17 cellular contexts compared by ENCODE assay signal in genomic region chr1:26119892-26120608, GRCh38. TPM values are rescaled to one million over a fixed set of nuclear protein-coding genes. Genes with fewer than 3 reads are reported as not detected.
DNase-seq lines count a peak whose midpoint lies in the region; ATAC-seq and TF ChIP-seq lines count a peak whose summit lies in the region.
"Had no signal": no experiment of that assay in that cellular context is flagged by ENCODE, and none has a peak within 500 bp of the region (broad histone marks: within the 10 kb centered on the region; RNA-seq: fewer than 3 reads in every experiment).

No MANE protein-coding gene starts in this region.

- peaks cover 42% of the 10 kb centered on the region for H3K4me1 Mint-ChIP-seq in T-helper 1 cell treated with Interleukin-12 subunit alpha and Interleukin-12 subunit beta and Interleukin-4 antibody, amounts not matched to agents 30 μg/mL and 1 μg/mL, for 36 hours (ENCODE audit: low read depth)
- no peaks in the 10 kb centered on the region for H3K4me1 Mint-ChIP-seq in osteocyte (ENCODE audit: unreplicated experiment)
- peaks cover 6% of the 10 kb centered on the region for H3K4me1 Mint-ChIP-seq in mesothelial cell of epicardium

- H3K4me3 Mint-ChIP-seq in T-helper 1 cell treated with Interleukin-12 subunit alpha and Interleukin-12 subunit beta and Interleukin-4 antibody, amounts not matched to agents 30 μg/mL and 1 μg/mL, for 36 hours = peak overlapping the region; percentile 15
- H3K4me3 Mint-ChIP-seq in osteocyte (ENCODE audit: unreplicated experiment) (no peak overlapping the region), mesothelial cell of epicardium (no peak overlapping the region)
- H3K4me3 Mint-ChIP-seq: brain had no signal

- ATAC-seq in GM21423 (IDR thresholded peaks at IDR 0.05; ENCODE audit: unreplicated experiment) = peak; percentile 57
- ATAC-seq in HG03108 (IDR thresholded peaks at IDR 0.05; ENCODE audit: unreplicated experiment) = no peak
- ATAC-seq in HG03175 (IDR thresholded peaks at IDR 0.05; ENCODE audit: unreplicated experiment) = no peak

- H3K36me3 Mint-ChIP-seq in T-helper 1 cell treated with Interleukin-12 subunit alpha and Interleukin-12 subunit beta and Interleukin-4 antibody, amounts not matched to agents 30 μg/mL and 1 μg/mL, for 36 hours (ENCODE audit: low read depth) = peaks cover 31% of the 10 kb centered on the region
- peaks cover 27% of the 10 kb centered on the region for H3K36me3 Mint-ChIP-seq in osteocyte (ENCODE audit: unreplicated experiment)
- H3K36me3 Mint-ChIP-seq in mesothelial cell of epicardium = peaks cover 17% of the 10 kb centered on the region

- H3K27ac ChIP-seq in VCaP = peak overlapping the region; percentile 73; the same call in 1 of the 2 replicates
- H3K27ac ChIP-seq: RWPE1 had no signal

- no peak for TF ChIP-seq CTCF in VCaP (conservative IDR thresholded peaks at IDR 0.05)
- no peak for TF ChIP-seq CTCF in osteocyte (IDR thresholded peaks at IDR 0.05)
- no peak for TF ChIP-seq CTCF in mesothelial cell of epicardium (IDR thresholded peaks at IDR 0.05; ENCODE audit: unreplicated experiment)

- no peak for DNase-seq in T-helper 1 cell
- DNase-seq in osteocyte (ENCODE audit: extremely low spot score, unreplicated experiment) = peak; percentile 3
- DNase-seq in mesothelial cell of epicardium (ENCODE audit: low spot score in 2 of 2, unreplicated experiment in 2 of 2) = no peak
- DNase-seq: effector CD8-positive, alpha-beta T cell; mammary epithelial cell; nucleus accumbens; stimulated activated CD4-positive, alpha-beta T cell treated with anti-CD3 and anti-CD28 coated beads, Interleukin-12 subunit alpha, Interleukin-12 subunit beta, amount 100 ng/mL, for 4 hours had no signal

- H3K27me3 Mint-ChIP-seq in T-helper 1 cell treated with Interleukin-12 subunit alpha and Interleukin-12 subunit beta and Interleukin-4 antibody, amounts not matched to agents 30 μg/mL and 1 μg/mL, for 36 hours (ENCODE audit: low read depth) = no peaks in the 10 kb centered on the region
- H3K27me3 Mint-ChIP-seq in osteocyte (ENCODE audit: unreplicated experiment) (no peaks in the 10 kb centered on the region), mesothelial cell of epicardium (ENCODE audit: low read depth) (no peaks in the 10 kb centered on the region)
- H3K27me3 Mint-ChIP-seq: brain had no signal

- H3K27ac Mint-ChIP-seq in T-helper 1 cell treated with Interleukin-12 subunit alpha and Interleukin-12 subunit beta and Interleukin-4 antibody, amounts not matched to agents 30 μg/mL and 1 μg/mL, for 36 hours = peak overlapping the region; percentile 72
- H3K27ac Mint-ChIP-seq in osteocyte (ENCODE audit: unreplicated experiment) (no peak overlapping the region), mesothelial cell of epicardium (no peak overlapping the region)

- no peaks in the 10 kb centered on the region for H3K9me3 Mint-ChIP-seq in T-helper 1 cell treated with Interleukin-12 subunit alpha and Interleukin-12 subunit beta and Interleukin-4 antibody, amounts not matched to agents 30 μg/mL and 1 μg/mL, for 36 hours
- no peaks in the 10 kb centered on the region for H3K9me3 Mint-ChIP-seq in osteocyte (ENCODE audit: unreplicated experiment)
- H3K9me3 Mint-ChIP-seq in mesothelial cell of epicardium = no peaks in the 10 kb centered on the region
- H3K9me3 Mint-ChIP-seq: brain had no signal

RNA-seq across cellular contexts. Expression of gene PDIK1L, which starts 8.4 kb away (rescaled TPM):
- 7.6 and 7.8 TPM in 2 replicates for total RNA-seq in osteocyte
- 18.3 to 19.4 TPM (median 19.1 TPM) in 3 replicates for total RNA-seq in mesothelial cell of epicardium

RNA-seq across cellular contexts. Expression of gene FAM110D, which starts 38.8 kb away (rescaled TPM):
- total RNA-seq in osteocyte (not detected in 2 replicates), mesothelial cell of epicardium (0.58 to 0.84 TPM (median 0.69 TPM) in 3 replicates)
- total RNA-seq: mammary epithelial cell had no signal

RNA-seq across cellular contexts. Expression of gene C1orf232, which starts 48.7 kb away (rescaled TPM):
- not detected in 2 replicates for total RNA-seq in osteocyte
- total RNA-seq in mesothelial cell of epicardium = not detected in 3 replicates
- total RNA-seq: A172, fibroblast of villous mesenchyme, HT1080, mammary epithelial cell had no signal

RNA-seq across cellular contexts. Expression of gene ZNF593, which starts 49.7 kb away (rescaled TPM):
- total RNA-seq in osteocyte (26.8 and 28.6 TPM in 2 replicates), mesothelial cell of epicardium (27.1 to 28.7 TPM (median 28.6 TPM) in 3 replicates)

RNA-seq across cellular contexts. Expression of gene ZNF593OS, which starts 51.6 kb away (rescaled TPM):
- total RNA-seq in osteocyte = not detected in 2 replicates
- total RNA-seq in mesothelial cell of epicardium = not detected in 3 replicates
- total RNA-seq: A172, fibroblast of villous mesenchyme, HT1080 had no signal
